Comparison of ENCODE assay signal across 8 cellular contexts in the genomic region with DNA sequence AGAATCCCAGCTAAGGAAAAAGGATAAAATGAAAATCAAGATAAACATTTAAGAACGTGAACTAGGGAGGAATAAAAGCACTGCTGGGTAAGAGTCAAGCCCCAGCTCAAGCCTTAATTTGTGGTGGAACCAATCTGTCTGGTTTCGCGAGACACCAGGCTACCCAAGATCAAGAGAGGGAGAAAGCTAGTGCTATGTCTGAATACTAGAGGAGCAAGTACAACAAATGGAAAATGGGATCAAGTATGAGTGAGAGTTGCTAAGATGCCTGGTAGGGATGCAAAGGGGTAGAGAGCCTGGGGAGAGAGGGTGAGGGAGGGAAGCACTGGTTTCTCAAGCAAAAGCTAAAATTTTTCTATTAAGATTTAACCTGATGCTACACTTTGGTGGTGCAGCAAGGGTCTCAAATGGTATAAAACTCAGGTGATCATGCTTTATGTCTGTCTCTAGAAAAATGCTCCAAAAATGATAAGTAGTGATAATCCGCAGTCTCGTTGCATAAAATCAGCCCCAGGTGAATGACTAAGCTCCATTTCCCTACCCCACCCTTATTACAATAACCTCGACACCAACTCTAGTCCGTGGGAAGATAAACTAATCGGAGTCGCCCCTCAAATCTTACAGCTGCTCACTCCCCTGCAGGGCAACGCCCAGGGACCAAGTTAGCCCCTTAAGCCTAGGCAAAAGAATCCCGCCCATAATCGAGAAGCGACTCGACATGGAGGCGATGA. TPM values are rescaled to one million over a fixed set of nuclear protein-coding genes. Genes with fewer than 3 reads are reported as not detected.
DNase-seq lines count a peak whose midpoint lies in the region; TF ChIP-seq lines count a peak whose summit lies in the region.

No MANE protein-coding gene starts in this region.

- intact Hi-C loops in A673 (cut with micrococcal nuclease; ENCODE audit: unreplicated experiment) = loop anchor here (2.0 kb wide), 3 partner anchors 27 to 397 kb away; a partner anchor contains a TSS

- TSS peak; percentile 22 for BruUV-seq in A673 (replicated peaks; lab: Mats Ljungman, UMichigan)

- H3K4me3 ChIP-seq in A673 (ENCODE audit: low read depth, low read length, poor library complexity, severe bottlenecking) (peak overlapping the region; percentile 70), mucosa of rectum (ENCODE audit: low read length in 2 of 2) (peak overlapping the region; percentile 94 to 96)

- no peak for TF ChIP-seq CTCF in A673 (conservative IDR thresholded peaks at IDR 0.05; ENCODE audit: low read depth, low read length)

- TF ChIP-seq EP300 in Ishikawa (IDR thresholded peaks at IDR 0.05; ENCODE audit: borderline replicate concordance) = peak; percentile 11; the same call in 1 of the 2 replicates

- TF ChIP-seq RAD21 in Ishikawa (IDR thresholded peaks at IDR 0.05; ENCODE audit: low read depth) = 0 out of 2 replicates have a peak, but pooled peaks have one; percentile 5

- DNase-seq in A673 (ENCODE audit: low spot score) (no peak), caudate nucleus (lab: John Stamatoyannopoulos, UW) (peak in 1 of 61 donors; percentile 40), SHP77 (lab: John Stamatoyannopoulos, UW) (no peak), iPS-NIHi11 (ENCODE audit: low spot score) (no peak), GM19240 (ENCODE audit: insufficient read length, low spot score) (no peak)
- no peak for DNase-seq in effector CD4-positive, alpha-beta T cell

- CTCF ChIA-PET in A673 (lab: Charles Lee) = no interaction called here

- POLR2A ChIA-PET in A673 (lab: Charles Lee; ENCODE audit: low non-redundant PET) = interaction anchor here (1.0 kb wide), 1 partner anchor 12 kb away, joined by 3 read pairs; no protein-coding TSS in a partner anchor

- H3K27ac ChIP-seq in A673 (ENCODE audit: low read depth, low read length, poor library complexity, severe bottlenecking) (peak overlapping the region; percentile 97), caudate nucleus (ENCODE audit: low read depth, low read length) (peak overlapping the region; percentile 99), mucosa of rectum (ENCODE audit: low read depth in 2 of 2, low read length in 2 of 2) (peak overlapping the region; percentile 98 to 100)

- H3K27me3 ChIP-seq in A673 (replicated peaks; ENCODE audit: insufficient read depth, low read depth, low read length, poor library complexity) (no peaks in the 10 kb centered on the region), mucosa of rectum (ENCODE audit: control insufficient read depth in 2 of 2, insufficient read depth in 2 of 2, low read length in 2 of 2) (no peaks in the 10 kb centered on the region)

- peaks cover 44% of the 10 kb centered on the region for H3K36me3 ChIP-seq in A673 (ENCODE audit: insufficient read depth, low read length, poor library complexity, severe bottlenecking)
- H3K36me3 ChIP-seq in mucosa of rectum (ENCODE audit: control insufficient read depth in 2 of 2, insufficient read depth in 2 of 2, low read length in 2 of 2) = peaks cover 21 to 23% of the 10 kb centered on the region in 2 donors

- H3K4me1 ChIP-seq in A673 (ENCODE audit: insufficient read depth, low read length, poor library complexity, severe bottlenecking) (peaks cover 35% of the 10 kb centered on the region), mucosa of rectum (ENCODE audit: control insufficient read depth in 2 of 2, insufficient read depth in 2 of 2, low read length in 2 of 2) (peaks cover 34 to 38% of the 10 kb centered on the region in 2 donors)

- H3K9me3 ChIP-seq in A673 (ENCODE audit: low read depth, low read length, poor library complexity, severe bottlenecking) (no peaks in the 10 kb centered on the region), mucosa of rectum (ENCODE audit: control insufficient read depth in 2 of 2, low read length in 2 of 2) (no peaks in the 10 kb centered on the region)

- H3K9ac ChIP-seq in mucosa of rectum (ENCODE audit: low read depth in 1 of 2, low read length in 2 of 2) = peak overlapping the region; percentile 94 to 97

TF ChIP-seq in Ishikawa, 13 proteins besides CTCF, POLR2A, EP300 and RAD21:
- TF ChIP-seq FOXM1 (IDR thresholded peaks at IDR 0.05; ENCODE audit: borderline replicate concordance, low read depth) = peak; percentile 32; the same call in 1 of the 2 replicates
- TF ChIP-seq EGR1 (IDR thresholded peaks at IDR 0.05) = no peak
- peak; percentile 54; the same call in 1 of the 2 replicates for TF ChIP-seq YY1 (IDR thresholded peaks at IDR 0.05; ENCODE audit: low read depth)
TF ChIP-seq in Ishikawa: peak in this region for 2.

RNA-seq across cellular contexts. Expression of a gene that starts 1.7 kb away (rescaled TPM):
- 151 and 166 TPM in 2 replicates for total RNA-seq in A673 (2021)

RNA-seq across cellular contexts. Expression of a gene that starts 32.9 kb away (rescaled TPM):
- 79.2 and 84.6 TPM in 2 replicates for total RNA-seq in A673 (2021)
